10 cellular contexts compared by ENCODE assay signal in genomic region chrY:12905910-12906309, GRCh38. TPM values are rescaled to one million over a fixed set of nuclear protein-coding genes. Genes with fewer than 3 reads are reported as not detected.
DNase-seq lines count a peak whose midpoint lies in the region; TF ChIP-seq lines count a peak whose summit lies in the region.
"Had no signal": no experiment of that assay in that cellular context is flagged by ENCODE, and none has a peak within 500 bp of the region (broad histone marks: within the 10 kb centered on the region; RNA-seq: fewer than 3 reads in every experiment).

No MANE protein-coding gene starts in this region.

- no peak for TF ChIP-seq EP300 in tibial nerve (IDR thresholded peaks at IDR 0.05)

- peak overlapping the region in 2 of 4 donors; percentile 68 to 69 for H3K4me3 ChIP-seq in tibial nerve
- H3K4me3 ChIP-seq: K562 had no signal

- H3K9me3 ChIP-seq in tibial nerve, result no peaks in the 10 kb centered on the region
- H3K9me3 ChIP-seq: sigmoid colon had no signal

- no peaks in the 10 kb centered on the region for H3K27me3 Mint-ChIP-seq in activated naive CD8-positive, alpha-beta T cell treated with anti-CD3 and anti-CD28 coated beads for 36 hours

- H3K4me1 Mint-ChIP-seq in activated naive CD8-positive, alpha-beta T cell treated with anti-CD3 and anti-CD28 coated beads for 36 hours, result peaks cover 18% of the 10 kb centered on the region

- H3K9me3 Mint-ChIP-seq in activated naive CD8-positive, alpha-beta T cell treated with anti-CD3 and anti-CD28 coated beads for 36 hours, result no peaks in the 10 kb centered on the region

- DNase-seq in AG20443 (ENCODE audit: low spot score) (peak; percentile 4), GM03348 (ENCODE audit: low spot score) (peak; percentile 8), medulla oblongata (ENCODE audit: extremely low spot score) (peak; percentile 13), NCI-H446 (lab: John Stamatoyannopoulos, UW) (no peak), NCI-H2081 (lab: John Stamatoyannopoulos, UW) (no peak), GOT3 (lab: John Stamatoyannopoulos, UW) (no peak), tibial nerve (ENCODE audit: low spot score in 2 of 2) (no peak)
- DNase-seq in activated naive CD8-positive, alpha-beta T cell treated with anti-CD3 and anti-CD28 coated beads for 36 hours, result no peak
- DNase-seq: sigmoid colon had no signal

- peak overlapping the region; percentile 100 for H3K27ac Mint-ChIP-seq in activated naive CD8-positive, alpha-beta T cell treated with anti-CD3 and anti-CD28 coated beads for 36 hours

- H3K4me3 Mint-ChIP-seq in activated naive CD8-positive, alpha-beta T cell treated with anti-CD3 and anti-CD28 coated beads for 36 hours, result peak overlapping the region; percentile 98

- no peak for TF ChIP-seq POLR2A in tibial nerve (IDR thresholded peaks at IDR 0.05)

- no peaks in the 10 kb centered on the region for H3K36me3 ChIP-seq in tibial nerve

- peak overlapping the region in 2 of 4 donors; percentile 96 to 99 for H3K27ac ChIP-seq in tibial nerve

- H3K36me3 Mint-ChIP-seq in activated naive CD8-positive, alpha-beta T cell treated with anti-CD3 and anti-CD28 coated beads for 36 hours, result peaks cover 43% of the 10 kb centered on the region

- H3K4me1 ChIP-seq in tibial nerve, result peaks cover 0 to 22% (median 0%) of the 10 kb centered on the region in 4 donors

- no peak for TF ChIP-seq CTCF in tibial nerve (IDR thresholded peaks at IDR 0.05)

- 0% methylated on average over 12 of the region's 15 CpGs; no CpG with 5 or more reads in 1 of the 2 donors for WGBS in tibial nerve, 2 donors

- no peaks in the 10 kb centered on the region for H3K27me3 ChIP-seq in tibial nerve
- H3K27me3 ChIP-seq: sigmoid colon had no signal

RNA-seq across cellular contexts. Expression of gene DDX3Y, which starts 1.2 kb away (rescaled TPM):
- 100 to 1,000 TPM; 118 to 119 TPM for total RNA-seq in activated naive CD8-positive, alpha-beta T cell treated with anti-CD3 and anti-CD28 coated beads for 36 hours
- 10 to 100 TPM in 2 of 4 donors, under 1 TPM in 2; under 0.01 to 72.4 (median 32.6) TPM for total RNA-seq in tibial nerve

Comparison
In these comparisons a context has a peak if more than half of its experiments do, and no peak if none do; other contexts are left out.
1. DNase-seq: peak in AG20443 (single experiment), GM03348 (single experiment) and medulla oblongata (single experiment); none in activated naive CD8-positive, alpha-beta T cell treated with anti-CD3 and anti-CD28 coated beads for 36 hours (single experiment), NCI-H446 (0 of 2), NCI-H2081 (0 of 2), GOT3 (single experiment) and tibial nerve (0 of 2).